8 cellular contexts compared by ENCODE assay signal in genomic region chr12:120536064-120536791, GRCh38. TPM values are rescaled to one million over a fixed set of nuclear protein-coding genes. Genes with fewer than 3 reads are reported as not detected.
DNase-seq lines count a peak whose midpoint lies in the region; ATAC-seq and TF ChIP-seq lines count a peak whose summit lies in the region.

No MANE protein-coding gene starts in this region.

- peak overlapping the region in 5 of 6 donors; percentile 28 to 97 (median 62) for H3K27ac Mint-ChIP-seq in naive B cell

- H3K36me3 Mint-ChIP-seq in naive B cell, result no peaks in the 10 kb centered on the region

- H3K4me3 ChIP-seq in AG04449 (ENCODE audit: low read depth, low read length), result peak overlapping the region; percentile 94
- H3K4me3 ChIP-seq in LNCaP clone FGC (ENCODE audit: low read depth, low read length), result peak overlapping the region; percentile 75
- H3K4me3 ChIP-seq in mammary epithelial cell (replicated peaks in 1 of 3; ENCODE audit: insufficient read depth in 1 of 3, low read depth in 2 of 3, low read length in 3 of 3), result peak overlapping the region; percentile 80 to 87 (median 83)

- BruUV-seq in mammary epithelial cell (replicated peaks; lab: Mats Ljungman, UMichigan), result no TSS peak

- no peaks in the 10 kb centered on the region for H3K9me3 ChIP-seq in mammary epithelial cell (replicated peaks; ENCODE audit: insufficient read depth, low read length)

- ATAC-seq in naive B cell (ENCODE audit: low read depth in 2 of 2) (no peak), HG02642 (IDR thresholded peaks at IDR 0.05; ENCODE audit: poor library complexity, unreplicated experiment) (no peak), HG03378 (IDR thresholded peaks at IDR 0.05; ENCODE audit: unreplicated experiment) (no peak)

- TF ChIP-seq CTCF in AG04449 (IDR thresholded peaks at IDR 0.05; ENCODE audit: insufficient read depth, low read length, missing control alignments), result no peak
- TF ChIP-seq CTCF in LNCaP clone FGC (IDR thresholded peaks at IDR 0.05; ENCODE audit: control insufficient read depth, extremely low read depth, insufficient read depth), result no peak
- TF ChIP-seq CTCF in mammary epithelial cell (conservative IDR thresholded peaks at IDR 0.05 in 1 of 2, IDR thresholded peaks at IDR 0.05 in 1 of 2; ENCODE audit: extremely low read depth in 1 of 2, insufficient read depth in 1 of 2, low read depth in 1 of 2, low read length in 2 of 2), result no peak

- POLR2A ChIA-PET in AG04449 (lab: Yijun Ruan, JAX), result no interaction called here

- H3K9ac ChIP-seq in mammary epithelial cell (ENCODE audit: insufficient read depth, low read length), result peak overlapping the region; percentile 88

- DNase-seq in AG04449 (ENCODE audit: low read depth, low spot score) (no peak), LNCaP clone FGC (ENCODE audit: low read depth) (no peak), mammary epithelial cell (no peak), naive B cell (no peak), hypothalamus (lab: John Stamatoyannopoulos, UW) (no peak), SIG-M5 (lab: John Stamatoyannopoulos, UW) (no peak)

- H3K4me1 ChIP-seq in mammary epithelial cell (ENCODE audit: insufficient read depth, low read length), result peaks cover 45% of the 10 kb centered on the region

- CTCF ChIA-PET in AG04449 (lab: Yijun Ruan, JAX), result interaction anchor here (1.3 to 1.7 kb wide), 3 partner anchors 39 to 106 kb away, joined by 3 to 7 read pairs (median 3); partner anchors contain the start of gene SRSF9
- CTCF ChIA-PET in mammary epithelial cell (lab: Charles Lee; ENCODE audit: low non-redundant PET), result no interaction called here

- H2AFZ ChIP-seq in mammary epithelial cell (ENCODE audit: low read depth, low read length), result no peak overlapping the region

- no peaks in the 10 kb centered on the region for H3K27me3 ChIP-seq in mammary epithelial cell (ENCODE audit: insufficient read depth, low read length)

- intact Hi-C loops in mammary epithelial cell (cut with micrococcal nuclease), result loop anchor here (10.0 kb wide), 1 partner anchor 181 kb away; no protein-coding TSS in a partner anchor

- peaks cover 71% of the 10 kb centered on the region for H3K79me2 ChIP-seq in mammary epithelial cell (ENCODE audit: insufficient read depth, low read length)

- WGBS in mammary epithelial cell (ENCODE audit: low coverage, missing lambda C conversion rate), result 67% methylated on average over 12 of the region's 13 CpGs

- H4K20me1 ChIP-seq in mammary epithelial cell (ENCODE audit: insufficient read depth, low read length), result no peaks in the 10 kb centered on the region

- peak overlapping the region; percentile 87 for H3K4me2 ChIP-seq in mammary epithelial cell (ENCODE audit: insufficient read depth, low read depth, low read length)

- no peaks in the 10 kb centered on the region for H3K9me3 Mint-ChIP-seq in naive B cell

- H3K4me3 Mint-ChIP-seq in naive B cell, result peak overlapping the region; percentile 71 to 98 (median 96)

- H3K27ac ChIP-seq in mammary epithelial cell (ENCODE audit: insufficient read depth, low read depth, low read length), result no peak overlapping the region

- in situ Hi-C loops in mammary epithelial cell (cut with MboI; ENCODE audit: low sequenced_read_pairs in 2 of 2), result no loop called here

- H3K4me1 Mint-ChIP-seq in naive B cell, result peaks cover 37 to 68% (median 56%) of the 10 kb centered on the region in 3 donors

- H3K27me3 Mint-ChIP-seq in naive B cell, result no peaks in the 10 kb centered on the region

- dilution Hi-C loops in mammary epithelial cell (cut with HindIII; ENCODE audit: low sequenced_read_pairs), result loop anchor here (5.0 kb wide), 2 partner anchors 39 to 46 kb away; partner anchors contain the start of genes DYNLL1 and POP5

- H3K36me3 ChIP-seq in mammary epithelial cell (ENCODE audit: insufficient read depth, low read length), result no peaks in the 10 kb centered on the region

RNA-seq across cellular contexts. Expression of gene RNF10, which starts 2.1 kb away (rescaled TPM):
- total RNA-seq in mammary epithelial cell, result 100 to 1,000 TPM; 104 to 152 TPM
- polyA plus RNA-seq in mammary epithelial cell (111 TPM), naive B cell (ENCODE audit: low read depth in 6 of 6) (100 to 1,000 TPM in 2 of 6 donors, 10 to 100 TPM in 4; 77.2 to 133 (median 94.7) TPM)
- 262 TPM for polyA minus RNA-seq in mammary epithelial cell

RNA-seq across cellular contexts. Expression of gene COQ5, which starts 7.3 kb away (rescaled TPM):
- total RNA-seq in mammary epithelial cell, result 10 to 100 TPM; 12.0 to 21.1 TPM
- polyA plus RNA-seq in mammary epithelial cell (22.6 TPM), naive B cell (ENCODE audit: low read depth in 6 of 6) (10 to 100 TPM; 25.2 to 56.5 (median 35.1) TPM)
- polyA minus RNA-seq in mammary epithelial cell, result 79.6 TPM

RNA-seq across cellular contexts. Expression of gene DYNLL1, which starts 40.3 kb away (rescaled TPM):
- total RNA-seq in mammary epithelial cell, result 100 to 1,000 TPM; 210 to 390 TPM
- 723 TPM for polyA plus RNA-seq in mammary epithelial cell
- 177 TPM for polyA minus RNA-seq in mammary epithelial cell
- polyA plus RNA-seq in naive B cell (ENCODE audit: low read depth in 6 of 6), result 100 to 1,000 TPM; 206 to 326 (median 268) TPM

RNA-seq across cellular contexts. Expression of gene POP5, which starts 45.0 kb away (rescaled TPM):
- 10 to 100 TPM; 19.3 to 35.6 TPM for total RNA-seq in mammary epithelial cell
- polyA plus RNA-seq in mammary epithelial cell (82.6 TPM), naive B cell (ENCODE audit: low read depth in 6 of 6) (100 to 1,000 TPM in 2 of 6 donors, 10 to 100 TPM in 4; 68.7 to 116 (median 94.6) TPM)
- 16.3 TPM for polyA minus RNA-seq in mammary epithelial cell
